2 cellular contexts compared by ENCODE assay signal in the genomic region with DNA sequence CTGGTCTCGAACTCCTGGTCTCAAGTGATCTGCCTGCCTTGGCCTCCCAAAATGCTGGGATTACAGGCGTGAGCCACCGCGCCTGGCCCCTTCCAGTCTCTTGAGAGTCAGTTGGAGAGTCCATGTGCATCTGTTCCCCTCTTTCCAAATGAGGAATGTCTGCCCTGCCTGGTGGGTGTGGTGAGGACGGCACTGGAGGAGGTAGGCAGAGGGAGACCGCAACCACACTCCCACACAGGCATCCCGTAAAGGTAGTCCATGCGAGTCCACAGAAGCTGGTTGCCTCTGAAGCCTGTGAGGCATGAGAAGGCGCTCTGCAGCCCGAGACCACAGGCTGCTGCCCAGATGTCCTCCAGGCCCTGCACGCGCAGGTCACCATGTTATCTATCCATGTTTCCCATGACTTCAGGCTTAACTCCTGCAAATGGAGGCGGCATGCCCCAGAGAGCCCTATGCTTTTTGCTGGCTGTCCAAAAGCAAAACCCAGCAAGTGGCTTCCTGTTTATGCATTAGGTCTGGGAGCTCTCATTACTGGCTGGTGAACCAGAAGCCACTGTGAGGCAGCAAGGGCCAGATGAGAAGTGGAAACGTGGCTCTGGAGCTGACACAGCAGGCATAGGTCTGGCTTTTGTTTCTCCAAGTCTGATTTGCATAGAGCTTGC.
TF ChIP-seq lines count a peak whose summit lies in the region.

No MANE protein-coding gene starts in this region.

TF ChIP-seq in liver, 16 proteins besides CTCF, POLR2A, EP300 and RAD21:
- TF ChIP-seq FOXA2 (IDR thresholded peaks at IDR 0.05) (no peak), HNF4A (conservative IDR thresholded peaks at IDR 0.05) (no peak), EGR1 (IDR thresholded peaks at IDR 0.05; ENCODE audit: low read depth in 2 of 2) (no peak), SP1 (IDR thresholded peaks at IDR 0.05) (no peak), NR2F2 (IDR thresholded peaks at IDR 0.05) (peak; percentile 30), RXRA (IDR thresholded peaks at IDR 0.05) (no peak)
TF ChIP-seq in liver: peak in this region for 1.

TF ChIP-seq in HepG2, 621 proteins besides CTCF, POLR2A, EP300 and RAD21:
- TF ChIP-seq, protein P1, sequence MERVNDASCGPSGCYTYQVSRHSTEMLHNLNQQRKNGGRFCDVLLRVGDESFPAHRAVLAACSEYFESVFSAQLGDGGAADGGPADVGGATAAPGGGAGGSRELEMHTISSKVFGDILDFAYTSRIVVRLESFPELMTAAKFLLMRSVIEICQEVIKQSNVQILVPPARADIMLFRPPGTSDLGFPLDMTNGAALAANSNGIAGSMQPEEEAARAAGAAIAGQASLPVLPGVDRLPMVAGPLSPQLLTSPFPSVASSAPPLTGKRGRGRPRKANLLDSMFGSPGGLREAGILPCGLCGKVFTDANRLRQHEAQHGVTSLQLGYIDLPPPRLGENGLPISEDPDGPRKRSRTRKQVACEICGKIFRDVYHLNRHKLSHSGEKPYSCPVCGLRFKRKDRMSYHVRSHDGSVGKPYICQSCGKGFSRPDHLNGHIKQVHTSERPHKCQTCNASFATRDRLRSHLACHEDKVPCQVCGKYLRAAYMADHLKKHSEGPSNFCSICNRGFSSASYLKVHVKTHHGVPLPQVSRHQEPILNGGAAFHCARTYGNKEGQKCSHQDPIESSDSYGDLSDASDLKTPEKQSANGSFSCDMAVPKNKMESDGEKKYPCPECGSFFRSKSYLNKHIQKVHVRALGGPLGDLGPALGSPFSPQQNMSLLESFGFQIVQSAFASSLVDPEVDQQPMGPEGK (CRISPR knock-in tag; IDR thresholded peaks at IDR 0.05) = no peak
- TF ChIP-seq ZNF589 (CRISPR knock-in tag; conservative IDR thresholded peaks at IDR 0.05) (no peak), NCOA1 (CRISPR knock-in tag; IDR thresholded peaks at IDR 0.05) (no peak), ZNF460 (CRISPR knock-in tag; IDR thresholded peaks at IDR 0.05; ENCODE audit: borderline replicate concordance) (no peak), GATAD1 (CRISPR knock-in tag; IDR thresholded peaks at IDR 0.05) (no peak), NAIF1 (CRISPR knock-in tag; IDR thresholded peaks at IDR 0.05; ENCODE audit: borderline replicate concordance) (no peak), HHEX (CRISPR knock-in tag; IDR thresholded peaks at IDR 0.05) (no peak)
